8 cellular contexts compared by ENCODE assay signal in the genomic region with DNA sequence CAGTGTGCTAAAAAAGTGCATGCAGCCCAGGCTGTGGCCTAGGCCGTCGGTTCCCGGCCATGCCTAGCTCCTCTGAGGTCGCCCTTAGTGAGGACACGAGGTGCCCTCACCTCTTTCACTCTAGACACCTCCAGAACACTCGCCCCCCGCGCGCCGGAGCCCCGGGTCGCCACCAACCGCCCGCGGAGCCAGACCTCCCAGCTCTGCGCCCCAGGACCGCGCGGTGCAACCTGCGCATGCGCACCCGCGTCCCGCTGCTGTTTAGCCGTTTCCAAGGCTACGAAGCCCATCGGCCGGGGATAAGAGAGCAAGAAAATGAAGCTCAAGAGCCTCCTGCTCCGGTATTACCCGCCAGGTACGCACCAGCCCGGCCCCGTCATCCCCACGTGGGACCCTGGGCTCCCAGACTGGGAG. TPM values are rescaled to one million over a fixed set of nuclear protein-coding genes. Genes with fewer than 3 reads are reported as not detected.
DNase-seq lines count a peak whose midpoint lies in the region; ATAC-seq lines count a peak whose summit lies in the region.

A gene with protein sequence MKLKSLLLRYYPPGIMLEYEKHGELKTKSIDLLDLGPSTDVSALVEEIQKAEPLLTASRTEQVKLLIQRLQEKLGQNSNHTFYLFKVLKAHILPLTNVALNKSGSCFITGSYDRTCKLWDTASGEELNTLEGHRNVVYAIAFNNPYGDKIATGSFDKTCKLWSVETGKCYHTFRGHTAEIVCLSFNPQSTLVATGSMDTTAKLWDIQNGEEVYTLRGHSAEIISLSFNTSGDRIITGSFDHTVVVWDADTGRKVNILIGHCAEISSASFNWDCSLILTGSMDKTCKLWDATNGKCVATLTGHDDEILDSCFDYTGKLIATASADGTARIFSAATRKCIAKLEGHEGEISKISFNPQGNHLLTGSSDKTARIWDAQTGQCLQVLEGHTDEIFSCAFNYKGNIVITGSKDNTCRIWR (plus strand): TSS at position 257 of the 414 bp plus-strand sequence. CDS start 59 bp downstream, at position 316.

- peaks cover 57% of the 10 kb centered on the region for H3K27me3 Mint-ChIP-seq in activated naive CD8-positive, alpha-beta T cell treated with anti-CD3 and anti-CD28 coated beads for 36 hours

- no peaks in the 10 kb centered on the region for H3K4me1 Mint-ChIP-seq in activated naive CD8-positive, alpha-beta T cell treated with anti-CD3 and anti-CD28 coated beads for 36 hours

- ATAC-seq in Right ventricle myocardium superior (ENCODE audit: poor library complexity): peak; percentile 87
- ATAC-seq in HG02840 (IDR thresholded peaks at IDR 0.05; ENCODE audit: low FRiP score, unreplicated experiment): no peak
- ATAC-seq in HG02852 (IDR thresholded peaks at IDR 0.05; ENCODE audit: unreplicated experiment): no peak

- intact Hi-C loops in Right ventricle myocardium superior (cut with DNase I): no loop called here
- intact Hi-C loops in posterior cingulate gyrus (cut with DNase I): no loop called here

- no peak within 1 kb of the TSS for H3K27ac Mint-ChIP-seq in activated naive CD8-positive, alpha-beta T cell treated with anti-CD3 and anti-CD28 coated beads for 36 hours

- H3K4me3 Mint-ChIP-seq in activated naive CD8-positive, alpha-beta T cell treated with anti-CD3 and anti-CD28 coated beads for 36 hours: no peak within 1 kb of the TSS

- H3K36me3 Mint-ChIP-seq in activated naive CD8-positive, alpha-beta T cell treated with anti-CD3 and anti-CD28 coated beads for 36 hours: no peaks in the 10 kb centered on the region

- H3K9me3 Mint-ChIP-seq in activated naive CD8-positive, alpha-beta T cell treated with anti-CD3 and anti-CD28 coated beads for 36 hours: no peaks in the 10 kb centered on the region

- peak; percentile 51 to 77 for DNase-seq in NCI-H524 (lab: John Stamatoyannopoulos, UW)
- no peak for DNase-seq in NCI-H524 treated with DMSO at 0.1 percent for 48 hours (lab: John Stamatoyannopoulos, UW)
- peak; percentile 76 for DNase-seq in NCI-H510A treated with DMSO at 0.1 percent for 48 hours (lab: John Stamatoyannopoulos, UW)
- peak; percentile 68 for DNase-seq in activated naive CD8-positive, alpha-beta T cell treated with anti-CD3 and anti-CD28 coated beads for 36 hours
- peak; percentile 73 for DNase-seq in Right ventricle myocardium superior
- peak; percentile 42 to 95 (median 60) for DNase-seq in posterior cingulate gyrus

RNA-seq across cellular contexts. Expression of the gene that starts here (rescaled TPM):
- total RNA-seq in activated naive CD8-positive, alpha-beta T cell treated with anti-CD3 and anti-CD28 coated beads for 36 hours: not detected
- total RNA-seq in Right ventricle myocardium superior: 0.13 TPM

Comparison
In these comparisons a context has a peak if more than half of its experiments do, and no peak if none do; other contexts are left out.
1. Peak in DNase-seq in activated naive CD8-positive, alpha-beta T cell treated with anti-CD3 and anti-CD28 coated beads for 36 hours; RNA of the gene not detected or under 1 TPM.
2. Peak in DNase-seq and ATAC-seq in Right ventricle myocardium superior; RNA of the gene not detected or under 1 TPM.